ENCODE assay signal across 8 cellular contexts in genomic region chr14:32938719-32939253, GRCh38. TPM values are rescaled to one million over a fixed set of nuclear protein-coding genes. Genes with fewer than 3 reads are reported as not detected.
DNase-seq lines count a peak whose midpoint lies in the region; ATAC-seq and TF ChIP-seq lines count a peak whose summit lies in the region.

NPAS3 (plus strand) TSS chr14:32938879.

- H3K9me3 ChIP-seq in tibial nerve, result no peaks in the 10 kb centered on the region

- TF ChIP-seq CTCF in lower leg skin (IDR thresholded peaks at IDR 0.05) (no peak), tibial nerve (IDR thresholded peaks at IDR 0.05) (no peak)

- H3K9me3 Mint-ChIP-seq in central memory CD8-positive, alpha-beta T cell, result peaks cover 7% of the 10 kb centered on the region

- H3K27ac ChIP-seq in tibial nerve, result peak within 1 kb of the TSS; percentile 76 to 94 (median 85)

- peak within 1 kb of the TSS; percentile 48 for H3K4me3 ChIP-seq in lower leg skin (ENCODE audit: low read depth, poor library complexity, severe bottlenecking)
- H3K4me3 ChIP-seq in tibial nerve, result peak within 1 kb of the TSS; percentile 52 to 85 (median 66)

- H3K4me1 ChIP-seq in tibial nerve, result peaks cover 0 to 31% (median 6%) of the 10 kb centered on the region in 4 donors

- peaks cover 5% of the 10 kb centered on the region for H3K4me1 Mint-ChIP-seq in central memory CD8-positive, alpha-beta T cell

- 0% methylated on average over 18 of the region's 92 CpGs; no CpG with 5 or more reads in 1 of the 2 donors for WGBS in lower leg skin, 2 donors
- 0 to 4% methylated on average over 35 to 43 of the region's 92 CpGs for WGBS in tibial nerve, 2 donors

- peaks cover 0 to 24% of the 10 kb centered on the region in 2 donors for H3K27me3 ChIP-seq in tibial nerve

- peaks cover 7% of the 10 kb centered on the region for H3K36me3 Mint-ChIP-seq in central memory CD8-positive, alpha-beta T cell (ENCODE audit: insufficient read depth)

- peak within 1 kb of the TSS; percentile 75 for H3K4me3 Mint-ChIP-seq in central memory CD8-positive, alpha-beta T cell

- H3K36me3 ChIP-seq in tibial nerve, result no peaks in the 10 kb centered on the region

- TF ChIP-seq POLR2A in lower leg skin (IDR thresholded peaks at IDR 0.05) (no peak), tibial nerve (IDR thresholded peaks at IDR 0.05) (no peak)

- H3K27me3 Mint-ChIP-seq in central memory CD8-positive, alpha-beta T cell, result peaks cover 70% of the 10 kb centered on the region

- intact Hi-C loops in lower leg skin (cut with DNase I; ENCODE audit: low total_unique reads), result no loop called here

- DNase-seq in DMS53 (lab: John Stamatoyannopoulos, UW), result peak; percentile 60
- no peak for DNase-seq in DMS53 treated with DMSO at 0.1 percent for 48 hours (lab: John Stamatoyannopoulos, UW; ENCODE audit: unreplicated experiment)
- DNase-seq in HK-2 (ENCODE audit: unreplicated experiment), result peak; percentile 14
- DNase-seq in central memory CD8-positive, alpha-beta T cell (ENCODE audit: low spot score in 2 of 2), result no peak
- DNase-seq in lower leg skin (ENCODE audit: low spot score in 2 of 2), result no peak
- no peak for DNase-seq in tibial nerve (ENCODE audit: low spot score in 2 of 2)
- DNase-seq in NCI-H226, result no peak
- no peak for DNase-seq in LoVo (ENCODE audit: low spot score)

- ATAC-seq in central memory CD8-positive, alpha-beta T cell (replicated peaks; ENCODE audit: extremely low read depth, poor library complexity, severe bottlenecking), result no peak

- no peak for TF ChIP-seq EP300 in tibial nerve (IDR thresholded peaks at IDR 0.05)

- H3K27ac Mint-ChIP-seq in central memory CD8-positive, alpha-beta T cell (ENCODE audit: low read depth), result peak within 1 kb of the TSS; percentile 68

RNA-seq across cellular contexts. Expression of gene NPAS3, which starts in this region (rescaled TPM):
- total RNA-seq in lower leg skin (under 1 TPM in 2 of 4 donors, not detected in 2; 0.25 to 0.29 TPM), tibial nerve (10 to 100 TPM in 1 of 4 donors, 1 to 10 TPM in 3; 1.5 to 12.3 (median 3.4) TPM)

Comparison
In these comparisons a context has a peak if more than half of its experiments do, and no peak if none do; other contexts are left out.
1. DNase-seq: peak in DMS53 (single experiment) and HK-2 (single experiment); none in DMS53 treated with DMSO at 0.1 percent for 48 hours (single experiment), central memory CD8-positive, alpha-beta T cell (0 of 2), lower leg skin (0 of 2), tibial nerve (0 of 2), NCI-H226 (single experiment) and LoVo (single experiment).